Comparison of ENCODE assay signal across 8 cellular contexts in the genomic region with DNA sequence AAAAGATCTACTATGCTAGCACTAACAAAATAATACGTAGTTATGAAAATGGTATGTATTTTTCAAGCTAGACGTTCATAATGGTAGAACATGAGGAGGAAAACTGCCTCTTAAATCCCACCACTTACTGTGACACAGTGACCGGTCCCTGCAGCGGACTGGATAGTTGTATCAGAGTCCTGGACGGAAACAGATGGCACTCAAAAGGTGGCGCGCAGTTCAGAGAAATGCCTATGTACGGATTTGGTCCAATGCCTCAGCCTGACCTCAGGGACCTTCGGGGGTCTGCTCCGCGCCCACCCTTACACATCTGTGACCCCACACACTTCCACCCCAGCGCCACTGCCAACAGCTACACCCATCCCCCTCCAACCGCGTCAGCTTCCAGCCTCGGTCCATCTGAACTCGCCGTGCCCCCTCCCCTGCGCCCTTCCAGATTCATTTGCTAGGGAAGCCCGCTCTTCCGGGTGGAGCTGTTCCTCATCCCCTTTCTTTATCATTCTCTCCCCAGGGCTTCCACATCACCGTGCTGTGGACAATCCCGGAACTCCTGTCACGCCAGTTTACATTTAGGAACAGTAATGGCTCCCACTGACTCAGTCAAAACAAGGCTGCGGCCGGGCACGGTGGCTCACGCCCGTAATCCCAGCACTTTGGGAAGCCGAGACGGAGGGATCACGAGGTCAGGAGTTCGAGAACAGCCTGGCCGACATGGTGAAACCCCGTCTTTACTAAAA. TPM values are rescaled to one million over a fixed set of nuclear protein-coding genes. Genes with fewer than 3 reads are reported as not detected.
DNase-seq lines count a peak whose midpoint lies in the region; ATAC-seq and TF ChIP-seq lines count a peak whose summit lies in the region.

No MANE protein-coding gene starts in this region.

- H3K27ac ChIP-seq in thymus (ENCODE audit: low read depth): peak overlapping the region; percentile 86

- ATAC-seq in GM19395 (IDR thresholded peaks at IDR 0.05; ENCODE audit: unreplicated experiment): peak; percentile 23
- no peak for ATAC-seq in HG03097 (IDR thresholded peaks at IDR 0.05; ENCODE audit: low FRiP score, unreplicated experiment)

- H3K27me3 ChIP-seq in thymus (ENCODE audit: control insufficient read depth, insufficient read depth): no peaks in the 10 kb centered on the region

- peak; percentile 2 for TF ChIP-seq CTCF in AG09309 (IDR thresholded peaks at IDR 0.05; ENCODE audit: control insufficient read depth, insufficient read depth, low read depth, low read length, missing control alignments)

- H3K4me1 ChIP-seq in thymus (ENCODE audit: control insufficient read depth, insufficient read depth, low read length): peaks cover 16% of the 10 kb centered on the region

- H3K4me3 ChIP-seq in AG09309 (ENCODE audit: control insufficient read depth, low read depth, low read length): peak overlapping the region; percentile 87
- H3K4me3 ChIP-seq in thymus (ENCODE audit: low read length): peak overlapping the region; percentile 65

- DNase-seq in AG09309 (ENCODE audit: low read depth) (no peak), NCI-H2227 (lab: John Stamatoyannopoulos, UW; ENCODE audit: unreplicated experiment) (peak; percentile 78), activated T-cell treated with anti-CD3 and anti-CD28 coated beads for 48 hours (ENCODE audit: low read depth) (peak; percentile 34), fibroblast of gingiva (ENCODE audit: low read depth) (peak; percentile 52), myocyte (ENCODE audit: low read depth) (peak; percentile 56)

- WGBS in thymus: 1% methylated on average over 34 of the region's 34 CpGs

- no peaks in the 10 kb centered on the region for H3K9me3 ChIP-seq in thymus (ENCODE audit: control insufficient read depth)

- H3K36me3 ChIP-seq in thymus (ENCODE audit: control insufficient read depth, insufficient read depth): peaks cover 31% of the 10 kb centered on the region

RNA-seq across cellular contexts. Expression of gene LENG8, which starts 0.8 kb away (rescaled TPM):
- total RNA-seq in myocyte: 50.6 and 55.1 TPM in 2 replicates
- 108 TPM for polyA plus RNA-seq in myocyte (2012)
- polyA plus RNA-seq in thymus: 151 TPM

RNA-seq across cellular contexts. Expression of gene LENG9, which starts 15.4 kb away (rescaled TPM):
- 5.2 and 6.9 TPM in 2 replicates for total RNA-seq in myocyte
- polyA plus RNA-seq in myocyte (2012): 2.6 TPM
- 2.2 TPM for polyA plus RNA-seq in thymus

RNA-seq across cellular contexts. Expression of gene CDC42EP5, which starts 24.9 kb away (rescaled TPM):
- total RNA-seq in myocyte: 4.4 and 6.2 TPM in 2 replicates
- 4.6 TPM for polyA plus RNA-seq in myocyte (2012)
- 5.2 TPM for polyA plus RNA-seq in thymus

RNA-seq across cellular contexts. Expression of gene TTYH1, which starts 32.9 kb away (rescaled TPM):
- total RNA-seq in myocyte: not detected in 2 replicates
- polyA plus RNA-seq in myocyte (2012): 1.5 TPM
- polyA plus RNA-seq in thymus: 0.43 TPM

RNA-seq across cellular contexts. Expression of gene LAIR2, which starts 54.4 kb away (rescaled TPM):
- not detected in 2 replicates for total RNA-seq in myocyte
- polyA plus RNA-seq in myocyte (2012): not detected
- polyA plus RNA-seq in thymus: 18.5 TPM
